Comparison of ENCODE assay signal across 8 cellular contexts in genomic region chr14:22900088-22900799, GRCh38. TPM values are rescaled to one million over a fixed set of nuclear protein-coding genes. Genes with fewer than 3 reads are reported as not detected.
A peak's percentile ranks its signal among the peaks of the same experiment; 100 is the strongest.
DNase-seq lines count a peak whose midpoint lies in the region; ATAC-seq, FAIRE-seq and TF ChIP-seq lines count a peak whose summit lies in the region.

No MANE protein-coding gene starts in this region.

- no peak overlapping the region for H3K4me3 Mint-ChIP-seq in chondrocyte (ENCODE audit: unreplicated experiment)

- peak; percentile 84 for TF ChIP-seq CTCF in chondrocyte (IDR thresholded peaks at IDR 0.05)

- intact Hi-C loops in left colon (cut with DNase I, micrococcal nuclease) = no loop called here

- no peaks in the 10 kb centered on the region for H3K27me3 Mint-ChIP-seq in chondrocyte (ENCODE audit: low read depth)

- ATAC-seq in left colon = peak; percentile 83
- ATAC-seq in HG02763 (IDR thresholded peaks at IDR 0.05; ENCODE audit: unreplicated experiment) = no peak

- H3K36me3 Mint-ChIP-seq in chondrocyte (ENCODE audit: low read depth) = peaks cover 31% of the 10 kb centered on the region

- FAIRE-seq in GM18507 (lab: Jason Lieb, UNC) = peak; percentile 77

- H3K4me1 Mint-ChIP-seq in chondrocyte (ENCODE audit: low read depth) = peaks cover 20% of the 10 kb centered on the region

- no peaks in the 10 kb centered on the region for H3K9me3 Mint-ChIP-seq in chondrocyte (ENCODE audit: low read depth)

- H3K27ac Mint-ChIP-seq in chondrocyte (ENCODE audit: unreplicated experiment) = peak overlapping the region; percentile 9

- DNase-seq in Ammon's horn (ENCODE audit: low spot score) (peak; percentile 69), GM18507 (ENCODE audit: extremely low spot score, insufficient read length, low read depth) (peak; percentile 22), NAMALWA (ENCODE audit: low spot score) (peak; percentile 87), SW 1271 (lab: John Stamatoyannopoulos, UW) (peak; percentile 39 to 79), chondrocyte (ENCODE audit: low spot score) (no peak), left colon (no peak), stromal cell of bone marrow (ENCODE audit: low read depth) (peak; percentile 65)

RNA-seq across cellular contexts. Expression of gene REM2, which starts 17.2 kb away (rescaled TPM):
- total RNA-seq in chondrocyte = 0.10 TPM in 1 of 3 replicates, not detected in the others
- total RNA-seq in left colon = under 1 TPM; 0.58 to 0.64 TPM

RNA-seq across cellular contexts. Expression of gene RBM23, which starts 18.7 kb away (rescaled TPM):
- total RNA-seq in chondrocyte = 51.3 to 72.0 TPM (median 53.1 TPM) in 3 replicates
- total RNA-seq in left colon = 10 to 100 TPM; 60.4 to 81.9 TPM

RNA-seq across cellular contexts. Expression of gene LRP10, which starts 28.7 kb away (rescaled TPM):
- total RNA-seq in chondrocyte = 124 to 168 TPM (median 167 TPM) in 3 replicates
- total RNA-seq in left colon = 100 to 1,000 TPM; 263 to 308 TPM

RNA-seq across cellular contexts. Expression of gene PRMT5, which starts 28.9 kb away (rescaled TPM):
- total RNA-seq in chondrocyte (42.0 to 59.5 TPM (median 50.4 TPM) in 3 replicates), left colon (10 to 100 TPM; 40.5 to 63.9 TPM)

RNA-seq across cellular contexts. Expression of gene HAUS4, which starts 56.6 kb away (rescaled TPM):
- total RNA-seq in chondrocyte (27.6 to 35.2 TPM (median 29.3 TPM) in 3 replicates), left colon (10 to 100 TPM; 33.5 to 33.6 TPM)

Comparison
In these comparisons a context has a peak if more than half of its experiments do, and no peak if none do; other contexts are left out.
1. DNase-seq: peak in Ammon's horn (single experiment), GM18507 (single experiment), NAMALWA (single experiment), SW 1271 (2 of 2) and stromal cell of bone marrow (single experiment); none in chondrocyte (single experiment) and left colon (0 of 2).